Comparison of ENCODE assay signal across 19 cellular contexts in the genomic region with DNA sequence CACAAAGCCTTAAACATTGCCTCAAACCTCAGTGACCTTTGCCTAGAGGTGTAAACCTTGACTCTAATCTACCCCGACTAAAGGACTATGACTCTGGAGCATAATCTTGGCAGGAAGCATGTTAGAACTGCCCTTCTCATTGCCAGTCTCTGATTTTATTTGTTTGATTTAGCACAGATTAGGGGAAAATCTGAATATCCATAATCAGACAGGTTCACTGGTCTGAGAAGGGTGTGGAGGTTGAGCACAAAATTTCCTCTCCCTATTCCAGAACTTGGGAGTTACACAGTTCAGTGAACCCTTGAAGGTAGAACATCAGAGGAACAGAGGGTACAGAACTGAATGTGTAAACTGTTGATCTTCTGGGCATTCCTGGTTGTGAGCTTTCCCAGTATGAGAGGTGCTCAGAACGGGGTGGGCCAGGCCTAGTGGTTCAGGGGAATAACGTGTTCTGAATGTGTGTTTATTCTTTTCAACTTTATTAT. TPM values are rescaled to one million over a fixed set of nuclear protein-coding genes. Genes with fewer than 3 reads are reported as not detected.
DNase-seq lines count a peak whose midpoint lies in the region; ATAC-seq and TF ChIP-seq lines count a peak whose summit lies in the region.
"Had no signal": no experiment of that assay in that cellular context is flagged by ENCODE, and none has a peak within 500 bp of the region (broad histone marks: within the 10 kb centered on the region; RNA-seq: fewer than 3 reads in every experiment).

No MANE protein-coding gene starts in this region.

- in situ Hi-C loops in transverse colon (cut with MboI; ENCODE audit: low pct_ligation_motif_present in 1 of 4, low pct_unique_long_range_greater_than_20kb in 1 of 4, low sequenced_read_pairs in 3 of 4) = loop anchor here in 1 of 4 donors (10.0 kb wide), 1 partner anchor 86 kb away; no protein-coding TSS in a partner anchor

- H3K4me3 ChIP-seq in colonic mucosa (no peak overlapping the region), mucosa of rectum (ENCODE audit: low read length in 2 of 2) (no peak overlapping the region), transverse colon (no peak overlapping the region), MG63 (no peak overlapping the region)
- H3K4me3 ChIP-seq: BLaER1, GM12878, GM23338 had no signal

- peak; percentile 91 for ATAC-seq in left lobe of liver
- no peak for ATAC-seq in stimulated activated naive CD8-positive, alpha-beta T cell treated with anti-CD3 and anti-CD28 coated beads, Interleukin-15, Interleukin-2, amounts not matched to agents 100 U/mL and 50 U/mL, for 24 hours
- ATAC-seq: CD8-positive, alpha-beta T cell; GM12878; GM23338; HCT116 had no signal

- H3K36me3 ChIP-seq in colonic mucosa (no peaks in the 10 kb centered on the region), mucosa of rectum (ENCODE audit: control insufficient read depth in 2 of 2, insufficient read depth in 2 of 2, low read length in 2 of 2) (no peaks in the 10 kb centered on the region), transverse colon (no peaks in the 10 kb centered on the region), MG63 (no peaks in the 10 kb centered on the region)
- H3K36me3 ChIP-seq: BLaER1 had no signal

- H3K27ac ChIP-seq in colonic mucosa = peak overlapping the region; percentile 70
- H3K27ac ChIP-seq in mucosa of rectum (ENCODE audit: low read depth in 2 of 2, low read length in 2 of 2) = peak overlapping the region; percentile 38 to 42
- peak overlapping the region; percentile 66 to 81 (median 71) for H3K27ac ChIP-seq in transverse colon
- H3K27ac ChIP-seq: BLaER1, C4-2B had no signal

- DNase-seq in colonic mucosa (peak; percentile 62), left lobe of liver (ENCODE audit: low spot score) (no peak), transverse colon (peak; percentile 40), HT-29 (ENCODE audit: low spot score) (no peak), GDM1 (lab: John Stamatoyannopoulos, UW) (no peak), MG63 (no peak)
- DNase-seq in stimulated activated naive CD8-positive, alpha-beta T cell treated with anti-CD3 and anti-CD28 coated beads, Interleukin-15, Interleukin-2, amounts not matched to agents 100 U/mL and 50 U/mL, for 24 hours = no peak
- DNase-seq: Caco-2; CD4-positive, CD25-positive, alpha-beta regulatory T cell; CD8-positive, alpha-beta T cell; DMS153; DND-41; H9 had no signal

- WGBS in transverse colon (ENCODE audit: low coverage in 1 of 2), 2 donors = 55 to 60% methylated on average over 3 of the region's 3 CpGs

- no peak for TF ChIP-seq POLR2A in transverse colon (IDR thresholded peaks at IDR 0.05)

- no peaks in the 10 kb centered on the region for H3K9me3 ChIP-seq in colonic mucosa
- no peaks in the 10 kb centered on the region for H3K9me3 ChIP-seq in mucosa of rectum (ENCODE audit: control insufficient read depth in 2 of 2, low read length in 2 of 2)
- no peaks in the 10 kb centered on the region for H3K9me3 ChIP-seq in transverse colon
- H3K9me3 ChIP-seq in MG63 = peaks cover 9% of the 10 kb centered on the region
- H3K9me3 ChIP-seq: BLaER1 had no signal

- H3K4me1 ChIP-seq in colonic mucosa (no peaks in the 10 kb centered on the region), mucosa of rectum (ENCODE audit: control insufficient read depth in 2 of 2, insufficient read depth in 2 of 2, low read length in 2 of 2) (peaks cover 0 to 7% of the 10 kb centered on the region in 2 donors), transverse colon (peaks cover 0 to 17% (median 0%) of the 10 kb centered on the region in 4 donors)
- H3K4me1 ChIP-seq: BLaER1, Caco-2 had no signal

- H3K27me3 ChIP-seq in colonic mucosa (no peaks in the 10 kb centered on the region), mucosa of rectum (ENCODE audit: control insufficient read depth in 2 of 2, insufficient read depth in 2 of 2, low read length in 2 of 2) (no peaks in the 10 kb centered on the region), transverse colon (no peaks in the 10 kb centered on the region), MG63 (no peaks in the 10 kb centered on the region)
- H3K27me3 ChIP-seq: BLaER1 had no signal

- intact Hi-C loops in colonic mucosa (cut with DNase I) (no loop called here), transverse colon (cut with DNase I; ENCODE audit: low total_unique reads) (no loop called here)

- TF ChIP-seq EP300 in transverse colon (IDR thresholded peaks at IDR 0.05; ENCODE audit: low read depth) = peak; percentile 52

- TF ChIP-seq CTCF in colonic mucosa (IDR thresholded peaks at IDR 0.05) (no peak), transverse colon (IDR thresholded peaks at IDR 0.05) (no peak)

- H3K9ac ChIP-seq in colonic mucosa (ENCODE audit: low read depth in 2 of 2, low read length in 2 of 2) (no peak overlapping the region), mucosa of rectum (ENCODE audit: low read depth in 1 of 2, low read length in 2 of 2) (no peak overlapping the region)
- H3K9ac ChIP-seq: BLaER1 had no signal

RNA-seq across cellular contexts. Expression of gene PSMB4, which starts 8.3 kb away (rescaled TPM):
- total RNA-seq in colonic mucosa (100 to 1,000 TPM; 179 to 273 TPM), left lobe of liver (135 TPM), transverse colon (100 to 1,000 TPM in 3 of 4 donors, 10 to 100 TPM in 1; 84.4 to 188 (median 140) TPM)
- 393 and 398 TPM in 2 replicates for total RNA-seq in HT-29 (2014; rRNA removed; shearing (Covaris generic))
- 609 and 703 TPM in 2 replicates for total RNA-seq in MG63 (2014; rRNA removed; shearing (Covaris generic); ENCODE audit: low replicate concordance)

RNA-seq across cellular contexts. Expression of gene SELENBP1, which starts 18.6 kb away (rescaled TPM):
- 100 to 1,000 TPM; 744 to 902 TPM for total RNA-seq in colonic mucosa
- 408 TPM for total RNA-seq in left lobe of liver
- total RNA-seq in transverse colon = 1,000 to 10,000 TPM; 1,079 to 3,856 (median 3,214) TPM
- 39.2 and 46.7 TPM in 2 replicates for total RNA-seq in HT-29 (2014; rRNA removed; shearing (Covaris generic))
- 6.0 and 10.2 TPM in 2 replicates for total RNA-seq in MG63 (2014; rRNA removed; shearing (Covaris generic); ENCODE audit: low replicate concordance)
- total RNA-seq: CD4-positive, CD25-positive, alpha-beta regulatory T cell; CD8-positive, alpha-beta T cell had no signal

RNA-seq across cellular contexts. Expression of gene RFX5, which starts 44.1 kb away (rescaled TPM):
- total RNA-seq in colonic mucosa (10 to 100 TPM; 28.6 to 44.1 TPM), left lobe of liver (12.2 TPM), transverse colon (10 to 100 TPM; 17.7 to 61.0 (median 35.4) TPM)
- 50.4 and 54.9 TPM in 2 replicates for total RNA-seq in HT-29 (2014; rRNA removed; shearing (Covaris generic))
- total RNA-seq in MG63 (2014; rRNA removed; shearing (Covaris generic); ENCODE audit: low replicate concordance) = 39.5 and 61.6 TPM in 2 replicates

Comparison
In these comparisons a context has a peak if more than half of its experiments do, and no peak if none do; other contexts are left out.
1. DNase-seq: peak in colonic mucosa (single experiment) and transverse colon (single experiment); none in left lobe of liver (single experiment), stimulated activated naive CD8-positive, alpha-beta T cell treated with anti-CD3 and anti-CD28 coated beads, Interleukin-15, Interleukin-2, amounts not matched to agents 100 U/mL and 50 U/mL, for 24 hours (single experiment), HT-29 (single experiment), GDM1 (single experiment) and MG63 (single experiment).
2. Peak in every context shown above with its lines, with median percentiles within 50 percentile points of each other: H3K27ac ChIP-seq.